Comparison of ENCODE assay signal across 23 cellular contexts in the genomic region with DNA sequence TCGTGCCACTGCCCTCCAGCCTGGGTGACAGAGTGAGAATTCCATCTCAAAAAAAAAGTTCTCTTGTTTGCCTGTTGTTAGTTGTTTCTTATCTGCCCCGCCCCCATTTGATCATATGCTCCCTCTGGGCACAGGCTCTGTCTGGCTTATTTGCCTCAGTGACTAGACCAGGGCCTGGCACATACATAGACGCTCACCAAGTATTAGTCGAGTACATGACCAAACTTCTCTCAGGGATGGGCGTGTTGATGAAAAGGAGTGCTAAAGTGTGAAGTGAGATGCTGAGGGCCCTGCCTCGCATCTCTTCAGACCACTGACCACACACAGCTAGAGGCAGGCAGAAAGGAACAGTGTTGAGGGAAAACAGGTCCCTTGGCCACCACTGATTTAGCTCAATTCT. TPM values are rescaled to one million over a fixed set of nuclear protein-coding genes. Genes with fewer than 3 reads are reported as not detected.
A peak's percentile ranks its signal among the peaks of the same experiment; 100 is the strongest.
DNase-seq lines count a peak whose midpoint lies in the region; ATAC-seq, FAIRE-seq and TF ChIP-seq lines count a peak whose summit lies in the region.
"Had no signal": no experiment of that assay in that cellular context is flagged by ENCODE, and none has a peak within 500 bp of the region (broad histone marks: within the 10 kb centered on the region; RNA-seq: fewer than 3 reads in every experiment).

No MANE protein-coding gene starts in this region.

- TF ChIP-seq CTCF in HepG2 (CRISPR knock-in tag; IDR thresholded peaks at IDR 0.05) = no peak
- TF ChIP-seq CTCF in right lobe of liver (IDR thresholded peaks at IDR 0.05) = no peak
- TF ChIP-seq CTCF in mammary epithelial cell (conservative IDR thresholded peaks at IDR 0.05 in 1 of 2, IDR thresholded peaks at IDR 0.05 in 1 of 2; ENCODE audit: extremely low read depth in 1 of 2, insufficient read depth in 1 of 2, low read depth in 1 of 2, low read length in 2 of 2) = no peak
- no peak for TF ChIP-seq CTCF in natural killer cell (IDR thresholded peaks at IDR 0.05)
- no peak for TF ChIP-seq CTCF in H9 (conservative IDR thresholded peaks at IDR 0.05)

- H3K27me3 ChIP-seq in HepG2 (ENCODE audit: control insufficient read depth in 1 of 2, insufficient read depth in 2 of 2, low read length in 2 of 2) = no peaks in the 10 kb centered on the region; a peak in 1 of 5 replicates
- H3K27me3 ChIP-seq in right lobe of liver = no peaks in the 10 kb centered on the region
- no peaks in the 10 kb centered on the region for H3K27me3 ChIP-seq in mammary epithelial cell (ENCODE audit: insufficient read depth, low read length)
- no peaks in the 10 kb centered on the region for H3K27me3 ChIP-seq in H9 (ENCODE audit: insufficient read depth, low read length)
- H3K27me3 ChIP-seq: Peyer's patch, suprapubic skin, uterus had no signal

- H3K23me2 ChIP-seq in H9 (ENCODE audit: insufficient read length, low read depth, low read length, poor library complexity, severe bottlenecking) = peaks cover 10% of the 10 kb centered on the region

- POLR2A ChIA-PET in HepG2 (lab: Yijun Ruan, JAX) = no interaction called here

- H2BK20ac ChIP-seq in H9 (ENCODE audit: low read depth, low read length, poor library complexity, severe bottlenecking) = no peak overlapping the region

- no peak overlapping the region for H3K23ac ChIP-seq in H9 (ENCODE audit: insufficient read length, low read depth, low read length)

- ATAC-seq in HepG2 = no peak
- ATAC-seq in right lobe of liver = no peak
- ATAC-seq in natural killer cell = peak; percentile 29 to 62 (median 49)
- ATAC-seq in GM18520 (IDR thresholded peaks at IDR 0.05; ENCODE audit: unreplicated experiment) = no peak
- ATAC-seq: activated CD8-positive, alpha-beta T cell treated with anti-CD3 and anti-CD28 coated beads for 36 hours; activated naive CD4-positive, alpha-beta T cell treated with anti-CD3 and anti-CD28 coated beads, Interleukin-2, amount 50 U/mL, for 72 hours; left colon had no signal

- no peak overlapping the region for H2BK120ac ChIP-seq in H9 (ENCODE audit: low read depth, low read length, poor library complexity, severe bottlenecking)

- H3K27me3 Mint-ChIP-seq in natural killer cell (ENCODE audit: low read depth in 2 of 2) (no peaks in the 10 kb centered on the region), H9 (ENCODE audit: low read depth) (no peaks in the 10 kb centered on the region)

- H3K27ac Mint-ChIP-seq in natural killer cell (peak overlapping the region; percentile 84 to 94), H9 (peak overlapping the region in 1 of 3 experiments; percentile 76; a peak in 3 of 7 replicates)
- H3K27ac Mint-ChIP-seq: activated CD8-positive, alpha-beta T cell treated with anti-CD3 and anti-CD28 coated beads for 36 hours had no signal

- TF ChIP-seq RAD21 in HepG2 (CRISPR knock-in tag; IDR thresholded peaks at IDR 0.05) = no peak

- no peak for TF ChIP-seq POLR2A in HepG2 (IDR thresholded peaks at IDR 0.05; ENCODE audit: insufficient read depth in 1 of 2, low read depth in 2 of 2, low read length in 2 of 2)
- no peak for TF ChIP-seq POLR2A in right lobe of liver (IDR thresholded peaks at IDR 0.05)

- H3K79me2 ChIP-seq in HepG2 (ENCODE audit: insufficient read depth, low read length) (peaks cover 25% of the 10 kb centered on the region), mammary epithelial cell (ENCODE audit: insufficient read depth, low read length) (peaks cover 25% of the 10 kb centered on the region), H9 (ENCODE audit: insufficient read depth, low read length) (no peaks in the 10 kb centered on the region; the same call in 1 of the 2 replicates)

- H3K4me1 ChIP-seq in HepG2 (ENCODE audit: insufficient read depth, low read length) (peaks cover 56% of the 10 kb centered on the region), right lobe of liver (peaks cover 0 to 14% (median 3%) of the 10 kb centered on the region in 4 donors), mammary epithelial cell (ENCODE audit: insufficient read depth, low read length) (peaks cover 22% of the 10 kb centered on the region), H9 (ENCODE audit: insufficient read depth, low read length) (no peaks in the 10 kb centered on the region; the same call in 1 of the 2 replicates)
- H3K4me1 ChIP-seq: uterus had no signal

- no peak for FAIRE-seq in HepG2 (lab: Jason Lieb, UNC)

- H3K4me3 ChIP-seq in HepG2 (replicated peaks in 1 of 3; ENCODE audit: insufficient read depth in 1 of 3, low read depth in 2 of 3, low read length in 3 of 3) (no peak overlapping the region), right lobe of liver (no peak overlapping the region), mammary epithelial cell (replicated peaks in 1 of 3; ENCODE audit: insufficient read depth in 1 of 3, low read depth in 2 of 3, low read length in 3 of 3) (no peak overlapping the region)
- H3K4me3 ChIP-seq: Peyer's patch, skin epidermis, suprapubic skin, uterus had no signal

- H3K9ac ChIP-seq in HepG2 (ENCODE audit: insufficient read depth, low read depth, low read length) = no peak overlapping the region
- H3K9ac ChIP-seq in mammary epithelial cell (ENCODE audit: insufficient read depth, low read length) = no peak overlapping the region
- H3K9ac ChIP-seq in H9 (ENCODE audit: extremely low read depth, insufficient read length, low read length) = no peak overlapping the region

- dilution Hi-C loops in mammary epithelial cell (cut with HindIII; ENCODE audit: low sequenced_read_pairs) = no loop called here

- WGBS in HepG2 (ENCODE audit: low lambda C conversion rate) = 88% methylated on average over 6 of the region's 6 CpGs
- WGBS in right lobe of liver (ENCODE audit: insufficient coverage, low coverage, low lambda C conversion rate, missing lambda C conversion rate) = 85% methylated on average over 5 of the region's 6 CpGs
- WGBS in mammary epithelial cell (ENCODE audit: low coverage, missing lambda C conversion rate) = 80% methylated on average over 6 of the region's 6 CpGs
- WGBS in H9 (ENCODE audit: extremely low coverage, insufficient read length, low lambda C conversion rate) = no CpG with 5 or more reads among the region's 6 CpGs

- H4K20me1 ChIP-seq in HepG2 (ENCODE audit: insufficient read depth, low read length) = peaks cover 9% of the 10 kb centered on the region
- H4K20me1 ChIP-seq in mammary epithelial cell (ENCODE audit: insufficient read depth, low read length) = no peaks in the 10 kb centered on the region
- no peaks in the 10 kb centered on the region for H4K20me1 ChIP-seq in H9 (ENCODE audit: control insufficient read depth, insufficient read depth, insufficient read length)

- H3K36me3 Mint-ChIP-seq in natural killer cell (no peaks in the 10 kb centered on the region), H9 (ENCODE audit: insufficient read depth in 1 of 3, low read depth in 3 of 3) (peaks cover 0 to 10% (median 8%) of the 10 kb centered on the region in 3 experiments; a peak in 2 of 7 replicates)

- DNase-seq in HepG2 (ENCODE audit: low spot score) (no peak), right lobe of liver (no peak), mammary epithelial cell (peak; percentile 20), natural killer cell (peak; percentile 27), H9 (no peak), NCI-H1417 treated with DMSO at 0.1 percent for 48 hours (lab: John Stamatoyannopoulos, UW) (no peak)
- DNase-seq: activated CD4-positive, CD25-positive, alpha-beta regulatory T cell; activated CD8-positive, alpha-beta T cell treated with anti-CD3 and anti-CD28 coated beads for 36 hours; activated T-cell treated with anti-CD3 and anti-CD28 coated beads, Interleukin-2, amount 50 U/mL, for 48 hours; DMS79 treated with DMSO at 0.1 percent for 48 hours; glutamatergic neuron; KBM-7; left colon; NCI-H1436 treated with DMSO at 0.1 percent for 48 hours; NCI-H524; stimulated activated CD4-positive, alpha-beta T cell treated with anti-CD3 and anti-CD28 coated beads, Interleukin-1b, Interleukin-23, amount 100 ng/mL, for 48 hours; T-helper 9 cell; uterus had no signal

- no peaks in the 10 kb centered on the region for H3K79me1 ChIP-seq in H9 (ENCODE audit: insufficient read depth, low read depth, low read length, poor library complexity, severe bottlenecking)

- no peak for TF ChIP-seq EP300 in HepG2 (IDR thresholded peaks at IDR 0.05; ENCODE audit: low read depth in 2 of 2, low read length in 2 of 2)
- TF ChIP-seq EP300 in HepG2 (CRISPR knock-in tag; IDR thresholded peaks at IDR 0.05; ENCODE audit: borderline replicate concordance) = no peak

- H4K8ac ChIP-seq in H9 (replicated peaks; ENCODE audit: insufficient read length, low read depth, low read length) = no peak overlapping the region

- no peak overlapping the region for H3T11ph ChIP-seq in H9 (ENCODE audit: low read length)

- H3K4ac ChIP-seq in H9 (ENCODE audit: low read depth, low read length) = no peak overlapping the region

- no TSS peak for BruUV-seq in HepG2 (replicated peaks; lab: Mats Ljungman, UMichigan)
- BruUV-seq in mammary epithelial cell (replicated peaks; lab: Mats Ljungman, UMichigan) = no TSS peak

- H3K9me3 Mint-ChIP-seq in natural killer cell (no peaks in the 10 kb centered on the region), H9 (no peaks in the 10 kb centered on the region; a peak in 1 of 5 replicates)
- H3K9me3 Mint-ChIP-seq: activated CD8-positive, alpha-beta T cell treated with anti-CD3 and anti-CD28 coated beads for 36 hours; activated naive CD4-positive, alpha-beta T cell treated with anti-CD3 and anti-CD28 coated beads, Interleukin-2, amount 50 U/mL, for 72 hours had no signal

- H2AK5ac ChIP-seq in H9 (ENCODE audit: insufficient read length, low read length) = no peak overlapping the region

- no peak overlapping the region for H4K5ac ChIP-seq in H9 (ENCODE audit: insufficient read length, low read depth, low read length)

- H3K4me3 Mint-ChIP-seq in natural killer cell (peak overlapping the region; percentile 83), H9 (no peak overlapping the region; a peak in 1 of 5 replicates)
- H3K4me3 Mint-ChIP-seq: activated CD8-positive, alpha-beta T cell treated with anti-CD3 and anti-CD28 coated beads for 36 hours had no signal

- H2BK15ac ChIP-seq in H9 (ENCODE audit: low read depth, low read length) = no peak overlapping the region

- H3K4me2 ChIP-seq in HepG2 (ENCODE audit: low read depth, low read length) = 0 out of 2 replicates have a peak overlapping the region, but pooled peaks have one; percentile 90
- H3K4me2 ChIP-seq in mammary epithelial cell (ENCODE audit: insufficient read depth, low read depth, low read length) = no peak overlapping the region
- no peak overlapping the region for H3K4me2 ChIP-seq in H9 (ENCODE audit: insufficient read depth, insufficient read length, low read length)

- H3K36me3 ChIP-seq in HepG2 (replicated peaks in 1 of 2; ENCODE audit: control insufficient read depth in 1 of 2, insufficient read depth in 2 of 2, low read length in 2 of 2) (no peaks in the 10 kb centered on the region), right lobe of liver (no peaks in the 10 kb centered on the region), mammary epithelial cell (ENCODE audit: insufficient read depth, low read length) (no peaks in the 10 kb centered on the region)
- H3K36me3 ChIP-seq: Peyer's patch, suprapubic skin, uterus had no signal

- H3K4me1 Mint-ChIP-seq in natural killer cell = peaks cover 37% of the 10 kb centered on the region in 2 donors
- peaks cover 24 to 25% of the 10 kb centered on the region in 2 experiments for H3K4me1 Mint-ChIP-seq in H9

- H3K56ac ChIP-seq in H9 (ENCODE audit: insufficient read length, low read depth, low read length) = no peak overlapping the region

- intact Hi-C loops in HepG2 (cut with micrococcal nuclease; ENCODE audit: unreplicated experiment) = loop anchor here (10.0 kb wide), 1 partner anchor 117 kb away; a partner anchor contains a TSS
- intact Hi-C loops in right lobe of liver (cut with DNase I) = loop anchor here in 1 of 2 donors (10.0 kb wide), 1 partner anchor 47 kb away; no protein-coding TSS in a partner anchor
- intact Hi-C loops in mammary epithelial cell (cut with micrococcal nuclease) = loop anchor here (5.0 kb wide), 1 partner anchor 89 kb away; no protein-coding TSS in a partner anchor
- intact Hi-C loops in natural killer cell (cut with micrococcal nuclease) = loop anchor here (5.0 to 10.0 kb wide), 5 partner anchors 44 to 1264 kb away; a partner anchor contains a TSS

- H3K9me3 ChIP-seq in HepG2 (ENCODE audit: low read length) = no peaks in the 10 kb centered on the region
- H3K9me3 ChIP-seq in right lobe of liver = no peaks in the 10 kb centered on the region
- H3K9me3 ChIP-seq in mammary epithelial cell (replicated peaks; ENCODE audit: insufficient read depth, low read length) = no peaks in the 10 kb centered on the region
- no peaks in the 10 kb centered on the region for H3K9me3 ChIP-seq in H9 (ENCODE audit: control insufficient read depth, low read depth, low read length)
- H3K9me3 ChIP-seq: Peyer's patch, suprapubic skin, uterus had no signal

- in situ Hi-C loops in HepG2 (cut with HindIII; ENCODE audit: extremely low pct_ligation_motif_present, low pct_unique_long_range_greater_than_20kb) = no loop called here
- in situ Hi-C loops in mammary epithelial cell (cut with MboI; ENCODE audit: low sequenced_read_pairs in 2 of 2) = no loop called here

- H3K14ac ChIP-seq in H9 (ENCODE audit: insufficient read depth, low read length) = no peak overlapping the region

- H2BK12ac ChIP-seq in H9 (ENCODE audit: insufficient read length, low read depth, low read length) = no peak overlapping the region

- CTCF ChIA-PET in HepG2 (lab: Yijun Ruan, JAX; ENCODE audit: low intra/inter-chr PET ratio, low total read pairs) (no interaction called here), mammary epithelial cell (lab: Charles Lee; ENCODE audit: low non-redundant PET) (no interaction called here)

- H2AFZ ChIP-seq in HepG2 (ENCODE audit: low read length) = no peak overlapping the region
- no peak overlapping the region for H2AFZ ChIP-seq in mammary epithelial cell (ENCODE audit: low read depth, low read length)
- H2AFZ ChIP-seq in H9 (ENCODE audit: low read length) = no peak overlapping the region

- H3K18ac ChIP-seq in H9 (ENCODE audit: insufficient read length, low read depth, low read length) = no peak overlapping the region

- H3K27ac ChIP-seq in HepG2 (ENCODE audit: extremely low read length, insufficient read depth, low read length) (no peak overlapping the region), right lobe of liver (no peak overlapping the region), mammary epithelial cell (ENCODE audit: insufficient read depth, low read depth, low read length) (no peak overlapping the region), H9 (ENCODE audit: insufficient read length, low read depth, low read length) (no peak overlapping the region)
- H3K27ac ChIP-seq: suprapubic skin, uterus had no signal

- H2BK5ac ChIP-seq in H9 (ENCODE audit: insufficient read length, low read length) = no peak overlapping the region

- H4K91ac ChIP-seq in H9 (ENCODE audit: insufficient read length, low read depth, low read length) = no peak overlapping the region

RNA-seq across cellular contexts. Expression of a gene that starts 3.3 kb away (rescaled TPM):
- total RNA-seq in HepG2 (2016; rRNA removed; fragmentation: Illumina TruSeq; extraction: Trizol) (52.4 and 93.1 TPM in 2 replicates), right lobe of liver (10 to 100 TPM; 24.2 to 33.6 (median 30.9) TPM), mammary epithelial cell (10 to 100 TPM; 51.3 to 62.5 TPM), natural killer cell (100 to 1,000 TPM; 274 to 355 (median 292) TPM), H9 (2021) (49.3 and 49.8 TPM in 2 replicates)
- total RNA-seq in HepG2 (2016; cell fraction: cytosol; rRNA removed; fragmentation: Illumina TruSeq; extraction: Trizol; ENCODE audit: low read depth) = 12.4 and 14.0 TPM in 2 replicates
- total RNA-seq in HepG2 (2016; cell fraction: insoluble cytoplasmic fraction; rRNA removed; fragmentation: Illumina TruSeq; extraction: Trizol) = 47.7 and 84.1 TPM in 2 replicates
- total RNA-seq in HepG2 (2016; cell fraction: membrane; rRNA removed; fragmentation: Illumina TruSeq; extraction: Trizol) = 34.8 and 42.7 TPM in 2 replicates
- 127 and 142 TPM in 2 replicates for total RNA-seq in HepG2 (2016; cell fraction: nucleus; rRNA removed; fragmentation: Illumina TruSeq; extraction: Trizol)
- polyA plus RNA-seq in HepG2 (2011; rRNA removed) (27.8 and 35.3 TPM in 2 replicates), mammary epithelial cell (11.9 TPM)
- 13.6 and 17.7 TPM in 2 replicates for polyA plus RNA-seq in HepG2 (2011; cell fraction: cytosol; rRNA removed)
- 58.4 and 59.3 TPM in 2 replicates for polyA plus RNA-seq in HepG2 (2011; cell fraction: nucleus; rRNA removed)
- 20.6 and 33.4 TPM in 2 replicates for polyA plus RNA-seq in HepG2 (2012)
- 2.6 and 3.3 TPM in 2 replicates for polyA plus RNA-seq in HepG2 (2016; cell fraction: cytosol; fragmentation: Illumina TruSeq; extraction: Trizol; ENCODE audit: low read depth)
- polyA plus RNA-seq in HepG2 (2016; cell fraction: insoluble cytoplasmic fraction; fragmentation: Illumina TruSeq; extraction: Trizol; ENCODE audit: low read depth) = 17.4 and 19.8 TPM in 2 replicates
- 3.9 and 4.9 TPM in 2 replicates for polyA plus RNA-seq in HepG2 (2016; cell fraction: membrane; fragmentation: Illumina TruSeq; extraction: Trizol; ENCODE audit: low read depth)
- 40.2 and 45.2 TPM in 2 replicates for polyA plus RNA-seq in HepG2 (2016; cell fraction: nucleus; fragmentation: Illumina TruSeq; extraction: Trizol; ENCODE audit: insufficient read depth, low read depth)
- polyA minus RNA-seq in HepG2 (2011; rRNA and poly(A)+ RNA removed; ENCODE audit: low replicate concordance) = 32.9 and 69.3 TPM in 2 replicates
- polyA minus RNA-seq in HepG2 (2011; cell fraction: cytosol; rRNA and poly(A)+ RNA removed) = 55.2 and 63.0 TPM in 2 replicates
- 495 and 542 TPM in 2 replicates for polyA minus RNA-seq in HepG2 (2011; cell fraction: nucleus; rRNA and poly(A)+ RNA removed)
- polyA minus RNA-seq in mammary epithelial cell = 38.6 TPM

Comparison
In these comparisons a context has a peak if more than half of its experiments do, and no peak if none do; other contexts are left out.
1. ATAC-seq: peak in natural killer cell (3 of 3); none in HepG2 (single experiment), right lobe of liver (0 of 4) and GM18520 (single experiment).
2. DNase-seq: peak in mammary epithelial cell (single experiment) and natural killer cell (single experiment); none in HepG2 (single experiment), right lobe of liver (0 of 3), H9 (single experiment) and NCI-H1417 treated with DMSO at 0.1 percent for 48 hours (single experiment).